In genomic region chr16:78782572-78782971, GRCh38 we compare ENCODE assay signal across 30 cellular contexts.
"Had no signal": no experiment of that assay in that cellular context is flagged by ENCODE, and none has a peak within 500 bp of the region (broad histone marks: within the 10 kb centered on the region; RNA-seq: fewer than 3 reads in every experiment).

No MANE protein-coding gene starts in this region.

- H3K4me3 Mint-ChIP-seq: naive thymus-derived CD4-positive, alpha-beta T cell; natural killer cell; nephron; neural progenitor cell; stimulated activated naive B cell treated with anti-CD40 and anti-IgM and Interleukin-4, amounts not matched to agents 10 μg/mL and 1 μg/mL and 100 μg/mL, for 72 hours; stimulated activated naive CD8-positive, alpha-beta T cell treated with anti-CD3 and anti-CD28 coated beads, Interleukin-15, Interleukin-2, amounts not matched to agents 100 ng/mL and 50 ng/mL, for 24 hours had no signal

- H3K9ac ChIP-seq: neural progenitor cell, parathyroid adenoma had no signal

- H3K4me1 ChIP-seq: parathyroid adenoma, spleen, stomach, thyroid gland, tibial nerve, upper lobe of left lung, uterus had no signal

- H2AFZ ChIP-seq: neural progenitor cell, parathyroid adenoma had no signal

- H3K36me3 ChIP-seq: neural progenitor cell, ovary, spleen, stomach, thoracic aorta, thyroid gland, tibial nerve, upper lobe of left lung, uterus had no signal

- H3K27ac Mint-ChIP-seq: natural killer cell; nephron; neural progenitor cell; progenitor cell of endocrine pancreas; stimulated activated naive B cell treated with anti-CD40 and anti-IgM and Interleukin-4, amounts not matched to agents 10 μg/mL and 1 μg/mL and 100 μg/mL, for 72 hours; stimulated activated naive CD8-positive, alpha-beta T cell treated with anti-CD3 and anti-CD28 coated beads, Interleukin-15, Interleukin-2, amounts not matched to agents 100 ng/mL and 50 ng/mL, for 24 hours had no signal

- ATAC-seq: naive thymus-derived CD4-positive, alpha-beta T cell; natural killer cell; right cardiac atrium; sciatic nerve; stimulated activated naive B cell treated with anti-CD40 and anti-IgM and Interleukin-4, amounts not matched to agents 10 μg/mL and 1 μg/mL and 100 μg/mL, for 72 hours had no signal

- H3K4me3 ChIP-seq: neural progenitor cell, ovary, psoas muscle, skin epidermis, smooth muscle cell, spleen, stomach, thoracic aorta, thyroid gland, tibial nerve, upper lobe of left lung, uterus had no signal

- H3K36me3 Mint-ChIP-seq: natural killer cell, neural progenitor cell had no signal

- H3K4me2 ChIP-seq: neural progenitor cell, smooth muscle cell had no signal

- H3K27me3 Mint-ChIP-seq: naive thymus-derived CD4-positive, alpha-beta T cell; stimulated activated naive B cell treated with anti-CD40 and anti-IgM and Interleukin-4, amounts not matched to agents 10 μg/mL and 1 μg/mL and 100 μg/mL, for 72 hours; stimulated activated naive CD8-positive, alpha-beta T cell treated with anti-CD3 and anti-CD28 coated beads, Interleukin-15, Interleukin-2, amounts not matched to agents 100 ng/mL and 50 ng/mL, for 24 hours had no signal

- H3K9me3 Mint-ChIP-seq: natural killer cell; nephron; neural progenitor cell; stimulated activated naive B cell treated with anti-CD40 and anti-IgM and Interleukin-4, amounts not matched to agents 10 μg/mL and 1 μg/mL and 100 μg/mL, for 72 hours; stimulated activated naive CD8-positive, alpha-beta T cell treated with anti-CD3 and anti-CD28 coated beads, Interleukin-15, Interleukin-2, amounts not matched to agents 100 ng/mL and 50 ng/mL, for 24 hours had no signal

- DNase-seq: naive thymus-derived CD4-positive, alpha-beta T cell; natural killer cell; occipital lobe; ovary; posterior cingulate gyrus; psoas muscle; right cardiac atrium; spleen; stimulated activated CD4-positive, alpha-beta T cell treated with anti-CD3 and anti-CD28 coated beads, Interleukin-12 subunit alpha, Interleukin-12 subunit beta, amount 100 ng/mL, for 4 hours; stimulated activated CD4-positive, alpha-beta T cell treated with anti-CD3 and anti-CD28 coated beads, Interleukin-1b, Interleukin-23, amount 100 ng/mL, for 48 hours; stimulated activated CD4-positive, alpha-beta T cell treated with anti-CD3 and anti-CD28 coated beads, Interleukin-4, amount 100 ng/mL, for 1 hour; stimulated activated CD4-positive, alpha-beta T cell treated with anti-CD3 and anti-CD28 coated beads, Interleukin-4, amount 100 ng/mL, for 4 hours; stimulated activated CD8-positive, alpha-beta memory T cell treated with anti-CD3 and anti-CD28 coated beads, Interleukin-4, amount 100 ng/mL, for 48 hours; stimulated activated naive B cell treated with anti-CD40 and anti-IgM and Interleukin-4, amounts not matched to agents 10 μg/mL and 1 μg/mL and 100 μg/mL, for 72 hours; stimulated activated naive CD4-positive, alpha-beta T cell treated with Interleukin-2 at 50 U/mL for 16 hours; stomach; thyroid gland; trophoblast cell; upper lobe of left lung; uterus had no signal

- H3K27me3 ChIP-seq: neural progenitor cell, ovary, spleen, stomach, thyroid gland, tibial nerve, upper lobe of left lung, uterus had no signal

- H3K9me3 ChIP-seq: ovary, psoas muscle, spleen, stomach, thoracic aorta, thyroid gland, tibial nerve, upper lobe of left lung, uterus had no signal

- H3K4me1 Mint-ChIP-seq: natural killer cell, nephron, neural progenitor cell had no signal

- H3K27ac ChIP-seq: neural progenitor cell, ovary, parathyroid adenoma, psoas muscle, skin epidermis, spleen, stomach, thoracic aorta, thyroid gland, tibial nerve, upper lobe of left lung, uterus had no signal
